In genomic region chr12:62849398-62849797, GRCh38 we compare ENCODE assay signal across 20 cellular contexts.
DNase-seq lines count a peak whose midpoint lies in the region; TF ChIP-seq lines count a peak whose summit lies in the region.
"Had no signal": no experiment of that assay in that cellular context is flagged by ENCODE, and none has a peak within 500 bp of the region (broad histone marks: within the 10 kb centered on the region; RNA-seq: fewer than 3 reads in every experiment).

No MANE protein-coding gene starts in this region.

- intact Hi-C loops in Caco-2 (cut with micrococcal nuclease; ENCODE audit: unreplicated experiment) = no loop called here

- H3K4me1 Mint-ChIP-seq in Caco-2 (ENCODE audit: low read depth, unreplicated experiment) = peaks cover 39% of the 10 kb centered on the region
- peaks cover 37% of the 10 kb centered on the region for H3K4me1 Mint-ChIP-seq in HFFc6 (ENCODE audit: low read depth)
- peaks cover 66% of the 10 kb centered on the region for H3K4me1 Mint-ChIP-seq in endothelial cell (ENCODE audit: unreplicated experiment)
- H3K4me1 Mint-ChIP-seq: IgD-negative memory B cell had no signal

- H3K9me3 Mint-ChIP-seq in Caco-2 (ENCODE audit: unreplicated experiment) (no peaks in the 10 kb centered on the region), HFFc6 (no peaks in the 10 kb centered on the region), endothelial cell (ENCODE audit: unreplicated experiment) (no peaks in the 10 kb centered on the region)
- H3K9me3 Mint-ChIP-seq: CD4-positive, alpha-beta T cell; IgD-negative memory B cell had no signal

- DNase-seq in Caco-2 (no peak), HFFc6 (no peak), SJSA1 (ENCODE audit: low read depth in 1 of 2, low spot score in 2 of 2) (no peak), endothelial cell (ENCODE audit: low spot score) (no peak), 8988T (no peak), HuH-7.5 (ENCODE audit: low spot score) (no peak), DMS79 (lab: John Stamatoyannopoulos, UW) (no peak), BE2C (no peak)
- DNase-seq: ACHN; CD4-positive, alpha-beta T cell; DMS153; DMS79 treated with DMSO at 0.1 percent for 48 hours; GM23248; HCEC 1CT; Kasumi-1; KBM-7 had no signal

- H3K4me3 ChIP-seq in Caco-2 (ENCODE audit: low read depth, low read length) (no peak overlapping the region), SJSA1 (no peak overlapping the region), BE2C (ENCODE audit: low read depth, low read length) (no peak overlapping the region)
- H3K4me3 ChIP-seq: GM12878, GM23248 had no signal

- CTCF ChIA-PET in Caco-2 (lab: Charles Lee) = no interaction called here

- H3K4me1 ChIP-seq in Caco-2 (peaks cover 91% of the 10 kb centered on the region), SJSA1 (replicated peaks) (peaks cover 34% of the 10 kb centered on the region), BE2C (no peaks in the 10 kb centered on the region)

- POLR2A ChIA-PET in Caco-2 (lab: Charles Lee) = no interaction called here

- no peaks in the 10 kb centered on the region for H3K27me3 Mint-ChIP-seq in Caco-2 (ENCODE audit: insufficient read depth, unreplicated experiment)
- peaks cover 2% of the 10 kb centered on the region for H3K27me3 Mint-ChIP-seq in HFFc6 (ENCODE audit: insufficient read depth)
- H3K27me3 Mint-ChIP-seq in endothelial cell (ENCODE audit: unreplicated experiment) = peaks cover 2% of the 10 kb centered on the region

- H3K4me3 Mint-ChIP-seq in Caco-2 (ENCODE audit: unreplicated experiment) = no peak overlapping the region
- no peak overlapping the region for H3K4me3 Mint-ChIP-seq in HFFc6
- H3K4me3 Mint-ChIP-seq in endothelial cell (ENCODE audit: unreplicated experiment) = no peak overlapping the region
- H3K4me3 Mint-ChIP-seq: CD4-positive, alpha-beta T cell; IgD-negative memory B cell had no signal

- H3K9me3 ChIP-seq in Caco-2 (no peaks in the 10 kb centered on the region), SJSA1 (replicated peaks) (no peaks in the 10 kb centered on the region), BE2C (no peaks in the 10 kb centered on the region)

- TF ChIP-seq CTCF in Caco-2 (IDR thresholded peaks at IDR 0.05; ENCODE audit: insufficient read depth in 1 of 2, low read depth in 1 of 2, low read length in 1 of 2, severe bottlenecking in 1 of 2, unreplicated experiment in 1 of 2) (no peak), HFFc6 (IDR thresholded peaks at IDR 0.05) (no peak), endothelial cell (IDR thresholded peaks at IDR 0.05; ENCODE audit: unreplicated experiment) (no peak), BE2C (IDR thresholded peaks at IDR 0.05; ENCODE audit: low read depth, low read length) (no peak)

- peaks cover 67% of the 10 kb centered on the region for H3K36me3 Mint-ChIP-seq in Caco-2 (ENCODE audit: insufficient read depth, unreplicated experiment)
- no peaks in the 10 kb centered on the region for H3K36me3 Mint-ChIP-seq in HFFc6 (ENCODE audit: low read depth)
- no peaks in the 10 kb centered on the region for H3K36me3 Mint-ChIP-seq in endothelial cell (ENCODE audit: low read depth, unreplicated experiment)
- H3K36me3 Mint-ChIP-seq: IgD-negative memory B cell had no signal

- no TSS peak for BruUV-seq in Caco-2 (replicated peaks; lab: Mats Ljungman, UMichigan)

- 0 out of 2 replicates have a peak overlapping the region, but pooled peaks have one; percentile 75 for H3K27ac ChIP-seq in SJSA1
- H3K27ac ChIP-seq: C4-2B, GM23248, HL-60 had no signal

- no peaks in the 10 kb centered on the region for H3K27me3 ChIP-seq in Caco-2 (replicated peaks; ENCODE audit: control insufficient read depth, insufficient read depth, low read length)
- no peaks in the 10 kb centered on the region for H3K27me3 ChIP-seq in SJSA1 (replicated peaks)
- H3K27me3 ChIP-seq in BE2C = no peaks in the 10 kb centered on the region

- H3K36me3 ChIP-seq in Caco-2 (ENCODE audit: control insufficient read depth, insufficient read depth, low read length) (no peaks in the 10 kb centered on the region), SJSA1 (no peaks in the 10 kb centered on the region), BE2C (no peaks in the 10 kb centered on the region)

- H3K27ac Mint-ChIP-seq in Caco-2 (ENCODE audit: unreplicated experiment) (peak overlapping the region; percentile 42), HFFc6 (peak overlapping the region; percentile 83; the same call in 1 of the 2 replicates), endothelial cell (ENCODE audit: unreplicated experiment) (peak overlapping the region; percentile 72)
- H3K27ac Mint-ChIP-seq: CD4-positive, alpha-beta T cell; IgD-negative memory B cell had no signal
